In genomic region chr4:18042754-18043153, GRCh38 we compare ENCODE assay signal across 15 cellular contexts. TPM values are rescaled to one million over a fixed set of nuclear protein-coding genes. Genes with fewer than 3 reads are reported as not detected.
DNase-seq lines count a peak whose midpoint lies in the region; ATAC-seq and TF ChIP-seq lines count a peak whose summit lies in the region.
"Had no signal": no experiment of that assay in that cellular context is flagged by ENCODE, and none has a peak within 500 bp of the region (broad histone marks: within the 10 kb centered on the region; RNA-seq: fewer than 3 reads in every experiment).

No MANE protein-coding gene starts in this region.

- DNase-seq in GM12865 (ENCODE audit: low read depth) (peak; percentile 9), mammary epithelial cell (no peak), mesendoderm (peak; percentile 41), 8988T (no peak), esophagus muscularis mucosa (ENCODE audit: extremely low spot score) (no peak)
- DNase-seq: activated T-cell treated with anti-CD3 and anti-CD28 coated beads, Interleukin-2, amount 50 U/mL, for 4 hours; body of pancreas; esophagus squamous epithelium; MV-4-11; naive B cell; NCI-H446 treated with DMSO at 0.1 percent for 48 hours had no signal

- no peak overlapping the region for H2AFZ ChIP-seq in mammary epithelial cell (ENCODE audit: low read depth, low read length)

- no peak overlapping the region for H3K56ac ChIP-seq in mesendoderm (ENCODE audit: low read length)

- H3K4me3 ChIP-seq in GM12865 (ENCODE audit: low read depth, low read length) = no peak overlapping the region
- H3K4me3 ChIP-seq in mammary epithelial cell (replicated peaks in 1 of 3; ENCODE audit: insufficient read depth in 1 of 3, low read depth in 2 of 3, low read length in 3 of 3) = no peak overlapping the region
- no peak overlapping the region for H3K4me3 ChIP-seq in mesendoderm (ENCODE audit: low read length)
- H3K4me3 ChIP-seq in esophagus muscularis mucosa = no peak overlapping the region
- H3K4me3 ChIP-seq: body of pancreas, esophagus squamous epithelium, thoracic aorta had no signal

- no peak overlapping the region for H2AK5ac ChIP-seq in mesendoderm (ENCODE audit: low read length)

- no peak for TF ChIP-seq CTCF in GM12865 (IDR thresholded peaks at IDR 0.05; ENCODE audit: insufficient read depth, low read depth, low read length, missing control alignments)
- peak; percentile 27 to 31 for TF ChIP-seq CTCF in mammary epithelial cell (conservative IDR thresholded peaks at IDR 0.05 in 1 of 2, IDR thresholded peaks at IDR 0.05 in 1 of 2; ENCODE audit: extremely low read depth in 1 of 2, insufficient read depth in 1 of 2, low read depth in 1 of 2, low read length in 2 of 2)
- TF ChIP-seq CTCF in esophagus muscularis mucosa (IDR thresholded peaks at IDR 0.05) = peak in 1 of 3 experiments; percentile 27

- H3K4me1 ChIP-seq in mammary epithelial cell (ENCODE audit: insufficient read depth, low read length) = no peaks in the 10 kb centered on the region
- no peaks in the 10 kb centered on the region for H3K4me1 ChIP-seq in mesendoderm (ENCODE audit: control insufficient read depth, low read depth, low read length)
- no peaks in the 10 kb centered on the region for H3K4me1 ChIP-seq in esophagus muscularis mucosa
- H3K4me1 ChIP-seq: body of pancreas, esophagus squamous epithelium had no signal

- no peak overlapping the region for H3K23ac ChIP-seq in mesendoderm (ENCODE audit: low read length)

- no peak overlapping the region for H3K9ac ChIP-seq in mammary epithelial cell (ENCODE audit: insufficient read depth, low read length)
- H3K9ac ChIP-seq in mesendoderm (ENCODE audit: low read length) = no peak overlapping the region

- 56% methylated on average over 2 of the region's 2 CpGs for WGBS in mammary epithelial cell (ENCODE audit: low coverage, missing lambda C conversion rate)
- no CpG with 5 or more reads among the region's 2 CpGs for WGBS in mesendoderm (ENCODE audit: extremely low coverage, insufficient coverage, low lambda C conversion rate)
- 54% methylated on average over 2 of the region's 2 CpGs for whole genome bisulfite sequencing in esophagus muscularis mucosa

- no peak overlapping the region for H2BK5ac ChIP-seq in mesendoderm (ENCODE audit: low read length)

- no peak for TF ChIP-seq POLR2A in esophagus muscularis mucosa (IDR thresholded peaks at IDR 0.05; ENCODE audit: low read depth)

- H3K79me2 ChIP-seq in mammary epithelial cell (ENCODE audit: insufficient read depth, low read length) = no peaks in the 10 kb centered on the region
- H3K79me2 ChIP-seq in mesendoderm (ENCODE audit: control insufficient read depth, insufficient read depth, low read length) = no peaks in the 10 kb centered on the region

- no peak overlapping the region for H3K18ac ChIP-seq in mesendoderm (ENCODE audit: low read length)

- no peak overlapping the region for H2BK120ac ChIP-seq in mesendoderm (ENCODE audit: low read depth, low read length)

- CTCF ChIA-PET in mammary epithelial cell (lab: Charles Lee; ENCODE audit: low non-redundant PET) = no interaction called here

- no peak overlapping the region for H3K4ac ChIP-seq in mesendoderm (ENCODE audit: low read depth, low read length)

- H3K27me3 ChIP-seq in mammary epithelial cell (ENCODE audit: insufficient read depth, low read length) = no peaks in the 10 kb centered on the region
- H3K27me3 ChIP-seq in mesendoderm (ENCODE audit: insufficient read depth, low read length, poor library complexity) = no peaks in the 10 kb centered on the region
- no peaks in the 10 kb centered on the region for H3K27me3 ChIP-seq in esophagus muscularis mucosa
- H3K27me3 ChIP-seq: body of pancreas had no signal

- H2BK15ac ChIP-seq in mesendoderm (replicated peaks; ENCODE audit: low read depth) = no peak overlapping the region

- intact Hi-C loops in mammary epithelial cell (cut with micrococcal nuclease) = no loop called here
- intact Hi-C loops in esophagus muscularis mucosa (cut with DNase I) = no loop called here

- H3K4me2 ChIP-seq in mammary epithelial cell (ENCODE audit: insufficient read depth, low read depth, low read length) (no peak overlapping the region), mesendoderm (ENCODE audit: low read length) (no peak overlapping the region)

- no peaks in the 10 kb centered on the region for H4K20me1 ChIP-seq in mammary epithelial cell (ENCODE audit: insufficient read depth, low read length)

- no peaks in the 10 kb centered on the region for H3K79me1 ChIP-seq in mesendoderm (ENCODE audit: low read length)

- no TSS peak for BruUV-seq in mammary epithelial cell (replicated peaks; lab: Mats Ljungman, UMichigan)

- dilution Hi-C loops in mammary epithelial cell (cut with HindIII; ENCODE audit: low sequenced_read_pairs) = no loop called here

- H3K36me3 ChIP-seq in mammary epithelial cell (ENCODE audit: insufficient read depth, low read length) (no peaks in the 10 kb centered on the region), mesendoderm (ENCODE audit: control insufficient read depth, insufficient read depth, low read length) (no peaks in the 10 kb centered on the region), esophagus muscularis mucosa (no peaks in the 10 kb centered on the region)
- H3K36me3 ChIP-seq: esophagus squamous epithelium, thoracic aorta had no signal

- TF ChIP-seq EP300 in esophagus muscularis mucosa (IDR thresholded peaks at IDR 0.05) = no peak

- no peaks in the 10 kb centered on the region for H3K9me3 ChIP-seq in mammary epithelial cell (replicated peaks; ENCODE audit: insufficient read depth, low read length)
- H3K9me3 ChIP-seq in esophagus muscularis mucosa = no peaks in the 10 kb centered on the region
- H3K9me3 ChIP-seq: body of pancreas, esophagus squamous epithelium, thoracic aorta had no signal

- no peak overlapping the region for H4K8ac ChIP-seq in mesendoderm (ENCODE audit: low read depth, low read length)

- in situ Hi-C loops in mammary epithelial cell (cut with MboI; ENCODE audit: low sequenced_read_pairs in 2 of 2) = no loop called here

- ATAC-seq in HG03432 (IDR thresholded peaks at IDR 0.05; ENCODE audit: unreplicated experiment) (peak; percentile 51), GM18870 (IDR thresholded peaks at IDR 0.05; ENCODE audit: unreplicated experiment) (no peak), GM21825 (IDR thresholded peaks at IDR 0.05; ENCODE audit: unreplicated experiment) (no peak)
- ATAC-seq: activated T-cell treated with anti-CD3 and anti-CD28 coated beads, Interleukin-2, amount 50 U/mL, for 4 hours; body of pancreas had no signal

- H3K27ac ChIP-seq in mammary epithelial cell (ENCODE audit: insufficient read depth, low read depth, low read length) (no peak overlapping the region), mesendoderm (ENCODE audit: low read depth, low read length) (no peak overlapping the region), esophagus muscularis mucosa (replicated peaks in 1 of 4) (no peak overlapping the region)
- H3K27ac ChIP-seq: body of pancreas, esophagus squamous epithelium, thoracic aorta had no signal

- no peak overlapping the region for H4K5ac ChIP-seq in mesendoderm (ENCODE audit: low read length)

RNA-seq across cellular contexts. Expression of gene LCORL, which starts 21.2 kb away (rescaled TPM):
- total RNA-seq in mammary epithelial cell (10 to 100 TPM; 11.3 to 14.6 TPM), esophagus muscularis mucosa (10 to 100 TPM in 2 of 4 donors, 1 to 10 TPM in 2; 7.6 to 14.1 (median 11.5) TPM)
- polyA plus RNA-seq in mammary epithelial cell = 1.8 TPM
- polyA minus RNA-seq in mammary epithelial cell = 0.52 TPM
- 4.5 TPM for polyA plus RNA-seq in mesendoderm (2013, experiment 1 of 2)
- polyA plus RNA-seq in mesendoderm (2013, experiment 2 of 2) = 4.0 TPM

Comparison
In these comparisons a context has a peak if more than half of its experiments do, and no peak if none do; other contexts are left out.
1. DNase-seq: peak in GM12865 (single experiment) and mesendoderm (single experiment); none in mammary epithelial cell (single experiment), 8988T (single experiment) and esophagus muscularis mucosa (single experiment).